In genomic region chr2:43193996-43194869, GRCh38 we compare ENCODE assay signal across 8 cellular contexts. TPM values are rescaled to one million over a fixed set of nuclear protein-coding genes. Genes with fewer than 3 reads are reported as not detected.
DNase-seq lines count a peak whose midpoint lies in the region; ATAC-seq lines count a peak whose summit lies in the region.

No MANE protein-coding gene starts in this region.

- CTCF ChIA-PET in activated CD8-positive, alpha-beta memory T cell treated with anti-CD3 and anti-CD28 coated beads, Interleukin-2, amount 10 ng/mL, durations not matched to agents 7 days and 5 days (lab: Charles Lee), result interaction anchor here (0.6 to 4.5 kb wide), 9 partner anchors 11 to 66 kb away, joined by 3 to 20 read pairs (median 8); no protein-coding TSS in a partner anchor

- H3K4me1 Mint-ChIP-seq in activated CD8-positive, alpha-beta memory T cell treated with anti-CD3 and anti-CD28 coated beads, Interleukin-2, amount 10 ng/mL, durations not matched to agents 7 days and 5 days, result peaks cover 47% of the 10 kb centered on the region
- H3K4me1 Mint-ChIP-seq in dendritic cell treated with granulocyte-macrophage colony-stimulating factor and Interleukin-4, amounts not matched to agents 40 ng/mL and 50 ng/mL, for 4 days (ENCODE audit: low read depth), result peaks cover 61% of the 10 kb centered on the region
- H3K4me1 Mint-ChIP-seq in stimulated activated naive CD8-positive, alpha-beta T cell treated with anti-CD3 and anti-CD28 coated beads, Interleukin-15, amount 100 ng/mL, for 72 hours, result peaks cover 69% of the 10 kb centered on the region

- H3K27me3 Mint-ChIP-seq in activated CD8-positive, alpha-beta memory T cell treated with anti-CD3 and anti-CD28 coated beads, Interleukin-2, amount 10 ng/mL, durations not matched to agents 7 days and 5 days, result no peaks in the 10 kb centered on the region
- peaks cover 17% of the 10 kb centered on the region for H3K27me3 Mint-ChIP-seq in dendritic cell treated with granulocyte-macrophage colony-stimulating factor and Interleukin-4, amounts not matched to agents 40 ng/mL and 50 ng/mL, for 4 days
- H3K27me3 Mint-ChIP-seq in stimulated activated naive CD8-positive, alpha-beta T cell treated with anti-CD3 and anti-CD28 coated beads, Interleukin-15, amount 100 ng/mL, for 72 hours, result no peaks in the 10 kb centered on the region

- peak; percentile 12 for ATAC-seq in activated CD8-positive, alpha-beta memory T cell treated with anti-CD3 and anti-CD28 coated beads, Interleukin-2, amount 10 ng/mL, durations not matched to agents 7 days and 5 days
- peak; percentile 42 for ATAC-seq in HG03139 (IDR thresholded peaks at IDR 0.05; ENCODE audit: unreplicated experiment)
- ATAC-seq in stimulated activated naive CD8-positive, alpha-beta T cell treated with anti-CD3 and anti-CD28 coated beads, Interleukin-15, amount 100 ng/mL, for 72 hours, result peak; percentile 20

- H3K9me3 Mint-ChIP-seq in activated CD8-positive, alpha-beta memory T cell treated with anti-CD3 and anti-CD28 coated beads, Interleukin-2, amount 10 ng/mL, durations not matched to agents 7 days and 5 days (ENCODE audit: low read depth), result no peaks in the 10 kb centered on the region
- no peaks in the 10 kb centered on the region for H3K9me3 Mint-ChIP-seq in dendritic cell treated with granulocyte-macrophage colony-stimulating factor and Interleukin-4, amounts not matched to agents 40 ng/mL and 50 ng/mL, for 4 days
- H3K9me3 Mint-ChIP-seq in stimulated activated naive CD8-positive, alpha-beta T cell treated with anti-CD3 and anti-CD28 coated beads, Interleukin-15, amount 100 ng/mL, for 72 hours, result peaks cover 4 to 6% of the 10 kb centered on the region in 2 donors

- intact Hi-C loops in dendritic cell treated with granulocyte-macrophage colony-stimulating factor and Interleukin-4, amounts not matched to agents 40 ng/mL and 50 ng/mL, for 4 days (cut with micrococcal nuclease), result no loop called here

- H3K4me3 Mint-ChIP-seq in activated CD8-positive, alpha-beta memory T cell treated with anti-CD3 and anti-CD28 coated beads, Interleukin-2, amount 10 ng/mL, durations not matched to agents 7 days and 5 days, result peak overlapping the region; percentile 65
- H3K4me3 Mint-ChIP-seq in dendritic cell treated with granulocyte-macrophage colony-stimulating factor and Interleukin-4, amounts not matched to agents 40 ng/mL and 50 ng/mL, for 4 days, result no peak overlapping the region
- peak overlapping the region; percentile 79 to 84 for H3K4me3 Mint-ChIP-seq in stimulated activated naive CD8-positive, alpha-beta T cell treated with anti-CD3 and anti-CD28 coated beads, Interleukin-15, amount 100 ng/mL, for 72 hours

- peak overlapping the region; percentile 89 for H3K27ac Mint-ChIP-seq in activated CD8-positive, alpha-beta memory T cell treated with anti-CD3 and anti-CD28 coated beads, Interleukin-2, amount 10 ng/mL, durations not matched to agents 7 days and 5 days
- peak overlapping the region; percentile 7 for H3K27ac Mint-ChIP-seq in dendritic cell treated with granulocyte-macrophage colony-stimulating factor and Interleukin-4, amounts not matched to agents 40 ng/mL and 50 ng/mL, for 4 days
- peak overlapping the region; percentile 91 to 93 for H3K27ac Mint-ChIP-seq in stimulated activated naive CD8-positive, alpha-beta T cell treated with anti-CD3 and anti-CD28 coated beads, Interleukin-15, amount 100 ng/mL, for 72 hours

- H3K36me3 Mint-ChIP-seq in activated CD8-positive, alpha-beta memory T cell treated with anti-CD3 and anti-CD28 coated beads, Interleukin-2, amount 10 ng/mL, durations not matched to agents 7 days and 5 days, result peaks cover 2% of the 10 kb centered on the region
- H3K36me3 Mint-ChIP-seq in dendritic cell treated with granulocyte-macrophage colony-stimulating factor and Interleukin-4, amounts not matched to agents 40 ng/mL and 50 ng/mL, for 4 days (ENCODE audit: low read depth), result no peaks in the 10 kb centered on the region

- DNase-seq in activated CD8-positive, alpha-beta memory T cell treated with anti-CD3 and anti-CD28 coated beads, Interleukin-2, amount 10 ng/mL, durations not matched to agents 7 days and 5 days, result no peak
- no peak for DNase-seq in activated CD8-positive, alpha-beta memory T cell treated with anti-CD3 and anti-CD28 coated beads for 24 hours
- DNase-seq in stimulated activated naive CD8-positive, alpha-beta T cell treated with anti-CD3 and anti-CD28 coated beads, Interleukin-15, amount 100 ng/mL, for 72 hours, result no peak
- no peak for DNase-seq in NCI-H146 (lab: John Stamatoyannopoulos, UW)
- DNase-seq in C1 segment of cervical spinal cord (lab: John Stamatoyannopoulos, UW), result no peak
- DNase-seq in NCI-H2171 (lab: John Stamatoyannopoulos, UW), result no peak

RNA-seq across cellular contexts. Expression of gene ZFP36L2, which starts 32.2 kb away (rescaled TPM):
- 100 to 1,000 TPM; 118 to 158 TPM for total RNA-seq in activated CD8-positive, alpha-beta memory T cell treated with anti-CD3 and anti-CD28 coated beads, Interleukin-2, amount 10 ng/mL, durations not matched to agents 7 days and 5 days

Comparison
In these comparisons a context has a peak if more than half of its experiments do, and no peak if none do; other contexts are left out.
1. H3K27ac Mint-ChIP-seq: peak in every context shown above with its lines; median percentile 92 in stimulated activated naive CD8-positive, alpha-beta T cell treated with anti-CD3 and anti-CD28 coated beads, Interleukin-15, amount 100 ng/mL, for 72 hours; 89 in activated CD8-positive, alpha-beta memory T cell treated with anti-CD3 and anti-CD28 coated beads, Interleukin-2, amount 10 ng/mL, durations not matched to agents 7 days and 5 days; 7 in dendritic cell treated with granulocyte-macrophage colony-stimulating factor and Interleukin-4, amounts not matched to agents 40 ng/mL and 50 ng/mL, for 4 days.